20 cellular contexts compared by ENCODE assay signal in the genomic region with DNA sequence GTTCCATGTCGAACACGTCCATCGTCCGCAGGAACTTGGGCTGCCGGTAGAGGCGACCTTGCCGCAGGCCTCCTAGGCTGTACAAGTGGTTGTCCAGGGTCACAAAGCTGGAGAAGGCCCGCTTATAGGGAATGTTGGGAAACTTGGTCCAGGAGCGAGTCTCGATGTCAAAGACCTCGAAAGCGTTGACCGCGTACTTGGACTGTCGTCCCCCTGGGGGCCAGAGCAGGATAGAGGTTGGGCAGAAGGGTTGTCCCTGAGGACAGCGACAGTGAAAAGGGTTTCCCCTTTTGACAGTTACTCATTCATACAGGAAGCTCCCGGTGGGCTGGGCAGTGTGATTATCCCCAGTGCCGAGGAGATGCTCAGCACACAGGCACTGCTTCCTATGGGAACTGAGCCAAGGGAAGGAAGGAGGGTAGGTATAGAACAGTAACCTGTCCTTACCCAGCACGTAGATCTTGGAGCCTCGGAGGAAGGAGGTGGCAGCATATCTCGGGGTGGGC. TPM values are rescaled to one million over a fixed set of nuclear protein-coding genes. Genes with fewer than 3 reads are reported as not detected.
"Had no signal": no experiment of that assay in that cellular context is flagged by ENCODE, and none has a peak within 500 bp of the region (broad histone marks: within the 10 kb centered on the region; RNA-seq: fewer than 3 reads in every experiment).

No MANE protein-coding gene starts in this region.

- H3K27ac ChIP-seq: brain microvascular endothelial cell, epithelial cell of prostate, foreskin keratinocyte had no signal

- ATAC-seq: activated CD4-positive, alpha-beta T cell treated with anti-CD3 and anti-CD28 coated beads for 36 hours; foreskin keratinocyte; left lobe of liver had no signal

- FAIRE-seq: colon had no signal

- DNase-seq: activated CD4-positive, alpha-beta T cell treated with anti-CD3 and anti-CD28 coated beads, Interleukin-2, amount 50 U/mL, for 48 hours; activated naive CD4-positive, alpha-beta T cell; anterior cingulate cortex; central memory CD4-positive, alpha-beta T cell; endodermal cell; foreskin keratinocyte; glutamatergic neuron; hypothalamus; islet precursor cell; nephron progenitor cell had no signal

- H3K36me3 ChIP-seq: brain microvascular endothelial cell had no signal

RNA-seq across cellular contexts. Expression of a gene that starts 17.5 kb away (rescaled TPM):
- total RNA-seq: activated CD4-positive, alpha-beta T cell treated with anti-CD3 and anti-CD28 coated beads for 36 hours; fibroblast of lung; foreskin keratinocyte; left lobe of liver; lung microvascular endothelial cell; omental fat pad; T-helper 2 cell treated with Interferon-gamma antibody and Interleukin-4, amounts not matched to agents 100 ng/mL and 5 ng/mL, for 36 hours; ureter had no signal
- polyA plus RNA-seq: fibroblast of lung, foreskin keratinocyte had no signal
